Comparison of ENCODE assay signal across 1 cellular context in genomic region chr22:21982338-21982965, GRCh38.
TF ChIP-seq lines count a peak whose summit lies in the region.

Gene TOP3B (minus strand): TSS chr22:21982787. CDS start chr22:21975709, 7,078 bp downstream.

TF ChIP-seq in GM12878, 131 proteins besides CTCF, POLR2A, EP300 and RAD21 (continued from another document and continues in another):
- peak; percentile 99 for TF ChIP-seq ZBTB40 (IDR thresholded peaks at IDR 0.05; ENCODE audit: borderline replicate concordance)
- TF ChIP-seq DPF2 (IDR thresholded peaks at IDR 0.05), result peak; percentile 60
- TF ChIP-seq RELA (IDR thresholded peaks at IDR 0.05; ENCODE audit: borderline replicate concordance, partially characterized antibody), result peak; percentile 93
- peak; percentile 80 for TF ChIP-seq NBN (IDR thresholded peaks at IDR 0.05)
- TF ChIP-seq STAT1 (conservative IDR thresholded peaks at IDR 0.05), result 0 out of 2 replicates have a peak, but pooled peaks have one; percentile 78
- peak; percentile 72 for TF ChIP-seq PKNOX1 (IDR thresholded peaks at IDR 0.05)
- no peak for TF ChIP-seq RAD51 (IDR thresholded peaks at IDR 0.05)
- TF ChIP-seq MYC (IDR thresholded peaks at IDR 0.05; ENCODE audit: insufficient read depth, insufficient read length, insufficient replicate concordance, low read length, severe bottlenecking), result peak; percentile 28
- no peak for TF ChIP-seq FOXK2 (IDR thresholded peaks at IDR 0.05)
- TF ChIP-seq TCF7 (IDR thresholded peaks at IDR 0.05; ENCODE audit: borderline replicate concordance), result peak; percentile 79
- peak; percentile 44 for TF ChIP-seq ZNF687 (IDR thresholded peaks at IDR 0.05)
- TF ChIP-seq E2F4 (IDR thresholded peaks at IDR 0.05; ENCODE audit: low read depth, low read length), result no peak
- no peak for TF ChIP-seq EZH2 (IDR thresholded peaks at IDR 0.05; ENCODE audit: borderline replicate concordance, control insufficient read depth, low read depth, low read length)
- TF ChIP-seq IRF3 (IDR thresholded peaks at IDR 0.05), result 0 out of 2 replicates have a peak, but pooled peaks have one; percentile 56
- TF ChIP-seq POLR2AphosphoS5 (IDR thresholded peaks at IDR 0.05; ENCODE audit: low read length), result peak; percentile 76; the same call in 1 of the 2 replicates
- no peak for TF ChIP-seq KDM1A (IDR thresholded peaks at IDR 0.05; ENCODE audit: borderline replicate concordance)
- TF ChIP-seq ZBED1 (IDR thresholded peaks at IDR 0.05; ENCODE audit: borderline replicate concordance), result 0 out of 2 replicates have a peak, but pooled peaks have one; percentile 47
- TF ChIP-seq EED (IDR thresholded peaks at IDR 0.05; ENCODE audit: low read depth), result peak; percentile 82
- TF ChIP-seq BHLHE40 (IDR thresholded peaks at IDR 0.05; ENCODE audit: borderline replicate concordance in 1 of 2, low read depth in 2 of 2, low read length in 1 of 2), result peak; percentile 63 to 67; a peak in 3 of 4 replicates
- TF ChIP-seq YY1 (IDR thresholded peaks at IDR 0.05; ENCODE audit: low read depth, low read length), result peak; percentile 93
- 0 out of 2 replicates have a peak, but pooled peaks have one; percentile 74 for TF ChIP-seq HDAC2 (IDR thresholded peaks at IDR 0.05)
- peak; percentile 16 for TF ChIP-seq PBX3 (IDR thresholded peaks at IDR 0.05; ENCODE audit: insufficient replicate concordance, low read depth, low read length)
- peak; percentile 97; the same call in 1 of the 2 replicates for TF ChIP-seq RB1 (IDR thresholded peaks at IDR 0.05; ENCODE audit: borderline replicate concordance)
- TF ChIP-seq ZBTB33 (IDR thresholded peaks at IDR 0.05), result peak; percentile 34; the same call in 1 of the 2 replicates
- peak; percentile 63 to 96; a peak in 3 of 4 replicates for TF ChIP-seq SRF (IDR thresholded peaks at IDR 0.05; ENCODE audit: low read depth in 2 of 2, low read length in 2 of 2)
- TF ChIP-seq CBFB (IDR thresholded peaks at IDR 0.05; ENCODE audit: low read depth), result 0 out of 2 replicates have a peak, but pooled peaks have one; percentile 37
- peak; percentile 22; the same call in 1 of the 2 replicates for TF ChIP-seq FOXM1 (IDR thresholded peaks at IDR 0.05; ENCODE audit: low read depth, low read length)
- TF ChIP-seq NKRF (conservative IDR thresholded peaks at IDR 0.05), result peak; percentile 70; the same call in 1 of the 2 replicates
- TF ChIP-seq SIN3A (IDR thresholded peaks at IDR 0.05; ENCODE audit: low read depth, low read length), result peak; percentile 76; the same call in 1 of the 2 replicates
- TF ChIP-seq BCL11A (IDR thresholded peaks at IDR 0.05; ENCODE audit: low read depth, low read length), result no peak
- TF ChIP-seq SKIL (IDR thresholded peaks at IDR 0.05; ENCODE audit: low read depth, poor library complexity, severe bottlenecking), result no peak
- no peak; the same call in 1 of the 2 replicates for TF ChIP-seq RCOR1 (conservative IDR thresholded peaks at IDR 0.05; ENCODE audit: low read depth, low read length)
- peak; percentile 72 for TF ChIP-seq CREM (IDR thresholded peaks at IDR 0.05; ENCODE audit: low read depth)
- TF ChIP-seq IRF4 (IDR thresholded peaks at IDR 0.05; ENCODE audit: low read depth, low read length), result peak; percentile 78; the same call in 1 of the 2 replicates
